In the genomic region with DNA sequence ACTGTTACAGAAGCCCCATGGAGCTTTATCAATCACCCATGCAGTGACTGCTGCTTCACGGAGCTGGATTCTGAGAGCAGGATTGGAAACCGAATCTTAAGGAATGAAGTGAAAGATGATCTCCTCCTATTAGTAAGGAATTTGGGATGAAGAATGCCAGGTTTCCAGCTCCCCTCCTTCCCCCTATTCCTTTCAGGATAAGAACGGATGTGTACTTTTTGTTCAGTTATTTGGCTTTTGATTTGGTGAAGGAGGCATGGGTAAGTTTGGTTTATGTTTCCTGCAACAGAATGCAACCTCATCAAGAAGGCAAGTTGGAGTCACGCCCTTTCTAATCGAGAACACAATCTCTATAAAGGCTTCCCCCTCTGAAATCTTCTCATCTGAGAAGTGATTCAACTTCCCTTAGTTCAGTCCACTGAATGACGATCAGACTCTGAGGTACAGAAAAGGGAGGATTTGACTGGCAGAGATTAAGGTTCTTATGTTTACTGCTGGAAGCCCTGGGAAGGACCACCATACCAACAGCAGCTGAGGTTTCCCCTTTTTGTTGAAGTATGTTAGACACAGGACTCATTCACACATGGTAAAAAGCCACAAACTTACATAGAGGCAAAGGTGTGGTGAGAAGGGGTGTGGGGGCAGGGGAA, we compare ENCODE assay signal across 1 cellular context.
TF ChIP-seq lines count a peak whose summit lies in the region.

No MANE protein-coding gene starts in this region.

TF ChIP-seq in K562, 482 proteins besides CTCF, POLR2A, EP300 and RAD21:
- TF ChIP-seq ZNF583 (CRISPR knock-in tag; IDR thresholded peaks at IDR 0.05) (no peak), ZZZ3 (IDR thresholded peaks at IDR 0.05) (no peak), MAFF (IDR thresholded peaks at IDR 0.05; ENCODE audit: low read length) (no peak), C11orf30 (IDR thresholded peaks at IDR 0.05; ENCODE audit: low read depth) (peak; percentile 35; the same call in 1 of the 2 replicates), KLF1 (tag; IDR thresholded peaks at IDR 0.05) (0 out of 2 replicates have a peak, but pooled peaks have one; percentile 43), MAFK (IDR thresholded peaks at IDR 0.05; ENCODE audit: low read length) (peak; percentile 22; the same call in 1 of the 2 replicates), RCOR1 (IDR thresholded peaks at IDR 0.05; ENCODE audit: borderline replicate concordance in 1 of 2, low read depth in 2 of 2, low read length in 2 of 2) (0 out of 4 replicates have a peak, but pooled peaks of 1 of the 2 experiments have one; percentile 19), GATA2 (CRISPR knock-in tag; IDR thresholded peaks at IDR 0.05) (peak; percentile 42), HMGN3 (IDR thresholded peaks at IDR 0.05; ENCODE audit: borderline replicate concordance, extremely low read depth, insufficient read length, low read depth, low read length) (no peak), NFE2 (IDR thresholded peaks at IDR 0.05; ENCODE audit: low read depth) (0 out of 2 replicates have a peak, but pooled peaks have one; percentile 24)
